18 cellular contexts compared by ENCODE assay signal in the genomic region with DNA sequence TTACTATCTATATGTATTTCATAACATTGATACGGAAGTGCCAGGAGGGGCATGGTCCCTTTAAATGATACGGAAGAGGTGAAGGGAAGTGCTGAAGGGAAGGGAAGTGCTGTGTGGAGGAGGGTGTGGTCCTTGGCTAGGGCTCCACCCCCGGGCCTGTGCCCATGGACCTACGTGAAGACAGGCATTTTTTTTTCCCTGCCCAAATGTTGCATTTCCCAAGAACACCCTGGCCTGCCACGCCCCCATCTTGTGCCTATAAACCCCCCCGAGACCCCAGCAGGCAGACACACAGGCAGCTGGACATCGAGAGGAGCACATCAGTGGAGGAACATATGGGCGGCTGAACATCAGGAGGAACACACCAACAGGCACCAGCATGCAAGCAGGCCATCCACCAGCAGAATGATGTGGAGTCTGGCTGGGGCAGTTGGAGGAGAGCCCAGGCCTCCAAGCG.
DNase-seq lines count a peak whose midpoint lies in the region; ATAC-seq and TF ChIP-seq lines count a peak whose summit lies in the region.
"Had no signal": no experiment of that assay in that cellular context is flagged by ENCODE, and none has a peak within 500 bp of the region (broad histone marks: within the 10 kb centered on the region; RNA-seq: fewer than 3 reads in every experiment).

No MANE protein-coding gene starts in this region.

- no peaks in the 10 kb centered on the region for H3K4me1 Mint-ChIP-seq in glutamatergic neuron (ENCODE audit: low read depth, unreplicated experiment)
- peaks cover 7% of the 10 kb centered on the region for H3K4me1 Mint-ChIP-seq in activated T-cell treated with anti-CD3 and anti-CD28 coated beads, Interleukin-2, amount 50 U/mL, for 24 hours (ENCODE audit: low read depth)
- H3K4me1 Mint-ChIP-seq: WTC11 had no signal

- no peak for TF ChIP-seq CTCF in glutamatergic neuron (IDR thresholded peaks at IDR 0.05; ENCODE audit: partially characterized antibody, unreplicated experiment)

- H3K9me3 ChIP-seq in MG63: peaks cover 1% of the 10 kb centered on the region
- H3K9me3 ChIP-seq: thyroid gland had no signal

- peak overlapping the region; percentile 86 for H3K27ac Mint-ChIP-seq in glutamatergic neuron (ENCODE audit: unreplicated experiment)
- H3K27ac Mint-ChIP-seq in activated T-cell treated with anti-CD3 and anti-CD28 coated beads, Interleukin-2, amount 50 U/mL, for 24 hours: no peak overlapping the region
- H3K27ac Mint-ChIP-seq: activated naive CD4-positive, alpha-beta T cell treated with anti-CD3 and anti-CD28 coated beads, Interleukin-2, amount 50 U/mL, for 72 hours; CD4-positive, alpha-beta memory T cell; T-cell; WTC11 had no signal

- no peaks in the 10 kb centered on the region for H3K27me3 ChIP-seq in MG63
- H3K27me3 ChIP-seq: thyroid gland had no signal

- no peaks in the 10 kb centered on the region for H3K36me3 ChIP-seq in MG63
- H3K36me3 ChIP-seq: thyroid gland had no signal

- ATAC-seq in HG03159 (IDR thresholded peaks at IDR 0.05; ENCODE audit: unreplicated experiment) (no peak), GM18517 (IDR thresholded peaks at IDR 0.05; ENCODE audit: unreplicated experiment) (no peak)
- ATAC-seq: activated naive CD4-positive, alpha-beta T cell treated with anti-CD3 and anti-CD28 coated beads, Interleukin-2, amount 50 U/mL, for 72 hours; T-cell; WTC11 had no signal

- DNase-seq in CD1c-positive myeloid dendritic cell (ENCODE audit: extremely low spot score): peak; percentile 55
- DNase-seq in MG63: peak; percentile 2
- peak; percentile 30 for DNase-seq in OCI-M1 (lab: John Stamatoyannopoulos, UW)
- peak; percentile 52 for DNase-seq in glutamatergic neuron
- no peak for DNase-seq in activated T-cell treated with anti-CD3 and anti-CD28 coated beads, Interleukin-2, amount 50 U/mL, for 24 hours
- DNase-seq in activated gamma-delta T cell treated with Interleukin-2 at 50 U/mL for 16 hours: no peak
- DNase-seq: activated T-cell treated with anti-CD3 and anti-CD28 coated beads, Interleukin-2, amount 50 U/mL, for 48 hours; CD4-positive, alpha-beta memory T cell; DMS79 treated with DMSO at 0.1 percent for 48 hours; NCI-H1092 treated with DMSO at 0.1 percent for 48 hours; NCI-H748 treated with DMSO at 0.1 percent for 48 hours; stimulated activated naive CD4-positive, alpha-beta T cell; T-cell; thyroid gland had no signal

- H3K9me3 Mint-ChIP-seq in glutamatergic neuron (ENCODE audit: unreplicated experiment): peaks cover 10% of the 10 kb centered on the region
- H3K9me3 Mint-ChIP-seq in activated T-cell treated with anti-CD3 and anti-CD28 coated beads, Interleukin-2, amount 50 U/mL, for 24 hours: peaks cover 11% of the 10 kb centered on the region

- peaks cover 8% of the 10 kb centered on the region for H3K27me3 Mint-ChIP-seq in glutamatergic neuron (ENCODE audit: unreplicated experiment)
- H3K27me3 Mint-ChIP-seq in activated T-cell treated with anti-CD3 and anti-CD28 coated beads, Interleukin-2, amount 50 U/mL, for 24 hours: no peaks in the 10 kb centered on the region
- H3K27me3 Mint-ChIP-seq: CD4-positive, alpha-beta memory T cell; T-cell had no signal

- peaks cover 16% of the 10 kb centered on the region for H3K36me3 Mint-ChIP-seq in glutamatergic neuron (ENCODE audit: unreplicated experiment)
- peaks cover 3% of the 10 kb centered on the region for H3K36me3 Mint-ChIP-seq in activated T-cell treated with anti-CD3 and anti-CD28 coated beads, Interleukin-2, amount 50 U/mL, for 24 hours (ENCODE audit: low read depth)
- H3K36me3 Mint-ChIP-seq: T-cell had no signal

- H3K4me3 Mint-ChIP-seq in glutamatergic neuron (ENCODE audit: unreplicated experiment): no peak overlapping the region
- no peak overlapping the region for H3K4me3 Mint-ChIP-seq in activated T-cell treated with anti-CD3 and anti-CD28 coated beads, Interleukin-2, amount 50 U/mL, for 24 hours
- H3K4me3 Mint-ChIP-seq: CD4-positive, alpha-beta memory T cell; T-cell; WTC11 had no signal

- H3K4me3 ChIP-seq in MG63: no peak overlapping the region
- H3K4me3 ChIP-seq: thyroid gland had no signal

Comparison
In these comparisons a context has a peak if more than half of its experiments do, and no peak if none do; other contexts are left out.
1. DNase-seq: peak in CD1c-positive myeloid dendritic cell (single experiment), MG63 (single experiment), OCI-M1 (single experiment) and glutamatergic neuron (single experiment); none in activated T-cell treated with anti-CD3 and anti-CD28 coated beads, Interleukin-2, amount 50 U/mL, for 24 hours (single experiment) and activated gamma-delta T cell treated with Interleukin-2 at 50 U/mL for 16 hours (single experiment).